27 cellular contexts compared by ENCODE assay signal in genomic region chr2:53397085-53397484, GRCh38.
"Had no signal": no experiment of that assay in that cellular context is flagged by ENCODE, and none has a peak within 500 bp of the region (broad histone marks: within the 10 kb centered on the region; RNA-seq: fewer than 3 reads in every experiment).

No MANE protein-coding gene starts in this region.

- H3K27me3 Mint-ChIP-seq: natural killer cell treated with Interleukin-12 subunit alpha and Interleukin-12 subunit beta and Interleukin-15 and Interleukin-18, amount 100 ng/mL, for 72 hours; progenitor cell of endocrine pancreas; stimulated activated memory B cell treated with anti-CD40 and anti-IgM and Interleukin-4, amounts not matched to agents 10 μg/mL and 1 μg/mL and 100 μg/mL, for 72 hours; stimulated activated naive CD8-positive, alpha-beta T cell treated with anti-CD3 and anti-CD28 coated beads, Interleukin-15, amount 100 ng/mL, for 72 hours had no signal

- H3K79me2 ChIP-seq: hepatocyte had no signal

- H3K4me1 ChIP-seq: lower lobe of right lung, right atrium auricular region, right lobe of liver, tibial nerve, uterus had no signal

- H3K27ac ChIP-seq: hepatocyte, lower lobe of right lung, ovary, right atrium auricular region, right lobe of liver, tibial nerve, uterus had no signal

- H3K27me3 ChIP-seq: hepatocyte, ovary, right atrium auricular region, right lobe of liver, tibial nerve, uterus had no signal

- H3K36me3 ChIP-seq: lower lobe of right lung, ovary, right atrium auricular region, right lobe of liver, tibial nerve, uterus had no signal

- DNase-seq: islet precursor cell; kidney glomerular epithelial cell; left cardiac atrium; left ventricle myocardium superior; lower lobe of right lung; midbrain; mucosa of descending colon; naive thymus-derived CD4-positive, alpha-beta T cell; ovary; right lobe of liver; stimulated activated CD4-positive, alpha-beta T cell treated with anti-CD3 and anti-CD28 coated beads, Interleukin-1b, Interleukin-23, amount 100 ng/mL, for 48 hours; stimulated activated CD4-positive, alpha-beta T cell treated with anti-CD3 and anti-CD28 coated beads, Interleukin-2, amount 100 ng/mL, for 48 hours; stimulated activated CD4-positive, alpha-beta T cell treated with anti-CD3 and anti-CD28 coated beads, Interleukin-4, amount 100 ng/mL, for 4 hours; stimulated activated CD8-positive, alpha-beta memory T cell treated with anti-CD3 and anti-CD28 coated beads, Interleukin-4, amount 100 ng/mL, for 48 hours; stimulated activated naive CD4-positive, alpha-beta T cell treated with Interleukin-2 at 50 U/mL for 16 hours; stimulated activated naive CD8-positive, alpha-beta T cell treated with anti-CD3 and anti-CD28 coated beads, Interleukin-15, amount 100 ng/mL, for 72 hours; substantia nigra; uterus had no signal

- H3K4me2 ChIP-seq: hepatocyte, smooth muscle cell had no signal

- ATAC-seq: left cardiac atrium; left lobe of liver; left ventricle myocardium superior; lower lobe of right lung; mucosa of descending colon; naive thymus-derived CD4-positive, alpha-beta T cell; natural killer cell treated with Interleukin-12 subunit alpha and Interleukin-12 subunit beta and Interleukin-15 and Interleukin-18, amount 100 ng/mL, for 72 hours; right lobe of liver; stimulated activated memory B cell treated with anti-CD40 and anti-IgM and Interleukin-4, amounts not matched to agents 10 μg/mL and 1 μg/mL and 100 μg/mL, for 72 hours; stimulated activated naive CD8-positive, alpha-beta T cell treated with anti-CD3 and anti-CD28 coated beads, Interleukin-15, amount 100 ng/mL, for 72 hours had no signal

- H3K4me3 ChIP-seq: hepatocyte, lower lobe of right lung, mucosa of descending colon, ovary, right atrium auricular region, right lobe of liver, smooth muscle cell, tibial nerve, uterus had no signal

- H2AFZ ChIP-seq: hepatocyte had no signal

- H3K9me3 Mint-ChIP-seq: type B pancreatic cell had no signal

- H3K4me3 Mint-ChIP-seq: naive thymus-derived CD4-positive, alpha-beta T cell; natural killer cell treated with Interleukin-12 subunit alpha and Interleukin-12 subunit beta and Interleukin-15 and Interleukin-18, amount 100 ng/mL, for 72 hours; stimulated activated memory B cell treated with anti-CD40 and anti-IgM and Interleukin-4, amounts not matched to agents 10 μg/mL and 1 μg/mL and 100 μg/mL, for 72 hours; stimulated activated naive CD8-positive, alpha-beta T cell treated with anti-CD3 and anti-CD28 coated beads, Interleukin-15, amount 100 ng/mL, for 72 hours; type B pancreatic cell had no signal

- H3K4me1 Mint-ChIP-seq: naive thymus-derived CD4-positive, alpha-beta T cell; stimulated activated memory B cell treated with anti-CD40 and anti-IgM and Interleukin-4, amounts not matched to agents 10 μg/mL and 1 μg/mL and 100 μg/mL, for 72 hours; stimulated activated naive CD8-positive, alpha-beta T cell treated with anti-CD3 and anti-CD28 coated beads, Interleukin-15, amount 100 ng/mL, for 72 hours had no signal

- H3K9me3 ChIP-seq: lower lobe of right lung, mucosa of descending colon, ovary, right atrium auricular region, right lobe of liver, tibial nerve, uterus had no signal

- H3K27ac Mint-ChIP-seq: naive thymus-derived CD4-positive, alpha-beta T cell; natural killer cell treated with Interleukin-12 subunit alpha and Interleukin-12 subunit beta and Interleukin-15 and Interleukin-18, amount 100 ng/mL, for 72 hours; progenitor cell of endocrine pancreas; stimulated activated memory B cell treated with anti-CD40 and anti-IgM and Interleukin-4, amounts not matched to agents 10 μg/mL and 1 μg/mL and 100 μg/mL, for 72 hours; stimulated activated naive CD8-positive, alpha-beta T cell treated with anti-CD3 and anti-CD28 coated beads, Interleukin-15, amount 100 ng/mL, for 72 hours; type B pancreatic cell had no signal

- H3K36me3 Mint-ChIP-seq: naive thymus-derived CD4-positive, alpha-beta T cell; natural killer cell treated with Interleukin-12 subunit alpha and Interleukin-12 subunit beta and Interleukin-15 and Interleukin-18, amount 100 ng/mL, for 72 hours; stimulated activated memory B cell treated with anti-CD40 and anti-IgM and Interleukin-4, amounts not matched to agents 10 μg/mL and 1 μg/mL and 100 μg/mL, for 72 hours; type B pancreatic cell had no signal
